Comparison of ENCODE assay signal across 1 cellular context in the genomic region with DNA sequence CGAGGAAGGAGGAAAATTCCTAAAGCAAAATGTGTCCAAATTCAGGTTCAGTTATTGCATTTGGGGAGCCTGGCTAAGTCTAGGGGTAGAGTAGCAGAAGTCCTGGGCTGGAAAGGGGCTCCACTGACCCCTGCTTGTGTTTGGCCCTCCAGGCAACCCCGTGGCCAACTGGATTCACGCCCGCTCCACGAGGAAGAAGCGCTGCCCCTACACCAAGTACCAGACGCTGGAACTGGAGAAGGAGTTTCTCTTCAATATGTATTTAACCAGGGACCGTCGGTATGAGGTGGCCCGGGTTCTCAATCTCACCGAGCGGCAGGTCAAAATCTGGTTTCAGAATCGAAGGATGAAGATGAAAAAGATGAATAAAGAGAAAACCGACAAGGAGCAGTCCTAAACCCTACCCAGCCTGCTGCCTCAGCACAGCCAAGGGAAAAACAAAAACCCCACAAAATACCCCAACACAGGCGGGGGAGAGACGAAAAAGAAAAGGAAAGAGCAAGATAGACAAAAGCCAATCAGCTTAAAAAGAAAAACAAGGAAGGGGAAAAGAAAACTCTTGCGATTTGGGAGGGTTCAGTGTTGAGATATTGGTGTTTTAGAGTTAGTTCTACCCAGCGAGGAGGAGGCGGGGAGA.
TF ChIP-seq lines count a peak whose summit lies in the region.

No MANE protein-coding gene starts in this region.

TF ChIP-seq in GM23338, 12 proteins besides CTCF, POLR2A, EP300 and RAD21:
- TF ChIP-seq EZH2 (IDR thresholded peaks at IDR 0.05; ENCODE audit: low read depth, unreplicated experiment) (peak; percentile 95), STAT1 (IDR thresholded peaks at IDR 0.05; ENCODE audit: unreplicated experiment) (no peak)
